19 cellular contexts compared by ENCODE assay signal in genomic region chr12:130139541-130139940, GRCh38. TPM values are rescaled to one million over a fixed set of nuclear protein-coding genes. Genes with fewer than 3 reads are reported as not detected.
DNase-seq lines count a peak whose midpoint lies in the region; ATAC-seq and TF ChIP-seq lines count a peak whose summit lies in the region.
"Had no signal": no experiment of that assay in that cellular context is flagged by ENCODE, and none has a peak within 500 bp of the region (broad histone marks: within the 10 kb centered on the region; RNA-seq: fewer than 3 reads in every experiment).

No MANE protein-coding gene starts in this region.

- H3K4me1 ChIP-seq in right cardiac atrium (ENCODE audit: control insufficient read depth, insufficient read depth, low read length): no peaks in the 10 kb centered on the region
- no peaks in the 10 kb centered on the region for H3K4me1 ChIP-seq in prostate gland (replicated peaks)
- peaks cover 18% of the 10 kb centered on the region for H3K4me1 ChIP-seq in vagina
- H3K4me1 ChIP-seq in CD8-positive, alpha-beta T cell (ENCODE audit: insufficient read depth, low read length): no peaks in the 10 kb centered on the region
- H3K4me1 ChIP-seq: Caco-2 had no signal

- H3K9me3 Mint-ChIP-seq in CD8-positive, alpha-beta T cell: no peaks in the 10 kb centered on the region

- no peak overlapping the region for H3K27ac Mint-ChIP-seq in CD8-positive, alpha-beta T cell
- H3K27ac Mint-ChIP-seq: CD4-positive, alpha-beta memory T cell had no signal

- intact Hi-C loops in Right ventricle myocardium inferior (cut with DNase I): no loop called here
- intact Hi-C loops in right cardiac atrium (cut with DNase I): no loop called here
- intact Hi-C loops in prostate gland (cut with DNase I): no loop called here
- intact Hi-C loops in vagina (cut with DNase I): no loop called here
- intact Hi-C loops in CD8-positive, alpha-beta T cell (cut with DNase I, micrococcal nuclease): no loop called here

- WGBS in right cardiac atrium: 59% methylated on average over 12 of the region's 12 CpGs
- WGBS in prostate gland: 53% methylated on average over 12 of the region's 12 CpGs

- TF ChIP-seq POLR2A in prostate gland (IDR thresholded peaks at IDR 0.05): no peak
- TF ChIP-seq POLR2A in vagina (IDR thresholded peaks at IDR 0.05): no peak

- H3K27ac ChIP-seq in right cardiac atrium (ENCODE audit: low read length) (no peak overlapping the region), prostate gland (peak overlapping the region; percentile 43 to 51), vagina (peak overlapping the region; percentile 42)
- H3K27ac ChIP-seq in CD8-positive, alpha-beta T cell (ENCODE audit: low read depth, low read length): no peak overlapping the region
- H3K27ac ChIP-seq: 22Rv1, GM23248 had no signal

- POLR2A ChIA-PET in CD8-positive, alpha-beta T cell (lab: Charles Lee): no interaction called here

- no peak overlapping the region for H3K4me3 Mint-ChIP-seq in CD8-positive, alpha-beta T cell
- H3K4me3 Mint-ChIP-seq: CD4-positive, alpha-beta memory T cell had no signal

- CTCF ChIA-PET in CD8-positive, alpha-beta T cell (lab: Charles Lee): no interaction called here

- no peak for ATAC-seq in Right ventricle myocardium inferior
- no peak for ATAC-seq in right cardiac atrium
- ATAC-seq in GM21423 (IDR thresholded peaks at IDR 0.05; ENCODE audit: unreplicated experiment): no peak
- ATAC-seq in CD8-positive, alpha-beta T cell: no peak

- H3K4me3 ChIP-seq in right cardiac atrium (ENCODE audit: low read length) (no peak overlapping the region), prostate gland (no peak overlapping the region), vagina (no peak overlapping the region)
- no peak overlapping the region for H3K4me3 ChIP-seq in CD8-positive, alpha-beta T cell (ENCODE audit: low read depth, low read length)
- H3K4me3 ChIP-seq: GM23248 had no signal

- no peak for TF ChIP-seq CTCF in prostate gland (IDR thresholded peaks at IDR 0.05)
- no peak for TF ChIP-seq CTCF in vagina (IDR thresholded peaks at IDR 0.05)
- TF ChIP-seq CTCF in CD8-positive, alpha-beta T cell (IDR thresholded peaks at IDR 0.05): no peak

- no peaks in the 10 kb centered on the region for H3K36me3 ChIP-seq in prostate gland
- no peaks in the 10 kb centered on the region for H3K36me3 ChIP-seq in vagina
- no peaks in the 10 kb centered on the region for H3K36me3 ChIP-seq in CD8-positive, alpha-beta T cell (ENCODE audit: insufficient read depth, low read length)

- H3K27me3 ChIP-seq in right cardiac atrium (ENCODE audit: control insufficient read depth, insufficient read depth) (no peaks in the 10 kb centered on the region), prostate gland (replicated peaks; ENCODE audit: insufficient read depth) (peaks cover 1% of the 10 kb centered on the region), vagina (no peaks in the 10 kb centered on the region)
- H3K27me3 ChIP-seq in CD8-positive, alpha-beta T cell (ENCODE audit: insufficient read depth, low read length): no peaks in the 10 kb centered on the region

- H3K4me1 Mint-ChIP-seq in CD8-positive, alpha-beta T cell (ENCODE audit: low read depth): no peaks in the 10 kb centered on the region
- H3K4me1 Mint-ChIP-seq: CD4-positive, alpha-beta memory T cell had no signal

- no peaks in the 10 kb centered on the region for H3K36me3 Mint-ChIP-seq in CD8-positive, alpha-beta T cell
- H3K36me3 Mint-ChIP-seq: CD4-positive, alpha-beta memory T cell had no signal

- H3K9me3 ChIP-seq in right cardiac atrium (ENCODE audit: control insufficient read depth, low read length): no peaks in the 10 kb centered on the region
- no peaks in the 10 kb centered on the region for H3K9me3 ChIP-seq in prostate gland
- H3K9me3 ChIP-seq in vagina: no peaks in the 10 kb centered on the region
- no peaks in the 10 kb centered on the region for H3K9me3 ChIP-seq in CD8-positive, alpha-beta T cell (ENCODE audit: low read length)
- H3K9me3 ChIP-seq: Caco-2 had no signal

- peak; percentile 53 for DNase-seq in Right ventricle myocardium inferior (ENCODE audit: missing footprints)
- DNase-seq in right cardiac atrium: no peak
- peak; percentile 54 for DNase-seq in islet precursor cell
- no peak for DNase-seq in prostate gland (ENCODE audit: low spot score)
- DNase-seq in vagina (ENCODE audit: extremely low spot score in 2 of 2): no peak
- no peak for DNase-seq in AG08395 (ENCODE audit: low spot score)
- no peak for DNase-seq in CD8-positive, alpha-beta T cell
- DNase-seq: ACHN; C1 segment of cervical spinal cord; Caco-2; CD4-positive, alpha-beta memory T cell; DMS153; DND-41; GM23248; H7; HCEC 1CT had no signal

- H3K27me3 Mint-ChIP-seq in CD8-positive, alpha-beta T cell (ENCODE audit: low read depth): peaks cover 8% of the 10 kb centered on the region

RNA-seq across cellular contexts. Expression of gene FZD10, which starts 22.7 kb away (rescaled TPM):
- total RNA-seq in Right ventricle myocardium inferior (not detected), right cardiac atrium (under 1 TPM in 3 of 4 donors, not detected in 1; 0.06 to 0.28 (median 0.24) TPM), prostate gland (10 to 100 TPM in 1 of 2 donors, 1 to 10 TPM in 1; 1.5 to 11.8 TPM), vagina (5.2 TPM)
- 0.14 TPM for polyA plus RNA-seq in right cardiac atrium
- total RNA-seq in CD8-positive, alpha-beta T cell: not detected
- total RNA-seq: CD4-positive, alpha-beta memory T cell; GM23248 had no signal
- polyA plus RNA-seq: BJ; CD4-positive, alpha-beta memory T cell; GM23248 had no signal

Comparison
In these comparisons a context has a peak if more than half of its experiments do, and no peak if none do; other contexts are left out.
1. DNase-seq: peak in Right ventricle myocardium inferior (single experiment) and islet precursor cell (single experiment); none in right cardiac atrium (0 of 3), prostate gland (single experiment), vagina (0 of 2), AG08395 (single experiment) and CD8-positive, alpha-beta T cell (0 of 7).
2. H3K27ac ChIP-seq: peak in prostate gland (2 of 2) and vagina (single experiment); none in right cardiac atrium (single experiment) and CD8-positive, alpha-beta T cell (single experiment).